In genomic region chr20:62160253-62160652, GRCh38 we compare ENCODE assay signal across 21 cellular contexts. TPM values are rescaled to one million over a fixed set of nuclear protein-coding genes. Genes with fewer than 3 reads are reported as not detected.
DNase-seq lines count a peak whose midpoint lies in the region; ATAC-seq and TF ChIP-seq lines count a peak whose summit lies in the region.
"Had no signal": no experiment of that assay in that cellular context is flagged by ENCODE, and none has a peak within 500 bp of the region (broad histone marks: within the 10 kb centered on the region; RNA-seq: fewer than 3 reads in every experiment).

No MANE protein-coding gene starts in this region.

- H3K4me1 ChIP-seq in mammary epithelial cell (ENCODE audit: insufficient read depth, low read length): peaks cover 51% of the 10 kb centered on the region

- intact Hi-C loops in MCF 10A (cut with micrococcal nuclease) (no loop called here), mammary epithelial cell (cut with micrococcal nuclease) (loop anchor here (2.0 kb wide), 2 partner anchors 17 to 23 kb away; partner anchors contain the start of genes MTG2, PSMA7 and SS18L1), Right ventricle myocardium superior (cut with DNase I) (no loop called here)

- H3K9ac ChIP-seq in mammary epithelial cell (ENCODE audit: insufficient read depth, low read length): no peak overlapping the region

- POLR2A ChIA-PET in MCF 10A (lab: Yijun Ruan, JAX) (interaction anchor here (0.6 to 1.9 kb wide), 3 partner anchors 27 to 778 kb away, joined by 3 to 4 read pairs (median 4); partner anchors contain the start of gene GID8), RWPE1 (lab: Yijun Ruan, JAX; ENCODE audit: low non-redundant PET) (no interaction called here)

- in situ Hi-C loops in mammary epithelial cell (cut with MboI; ENCODE audit: low sequenced_read_pairs in 2 of 2): no loop called here

- H3K27me3 ChIP-seq in mammary epithelial cell (ENCODE audit: insufficient read depth, low read length): no peaks in the 10 kb centered on the region

- peaks cover 47% of the 10 kb centered on the region for H3K79me2 ChIP-seq in mammary epithelial cell (ENCODE audit: insufficient read depth, low read length)

- H2AFZ ChIP-seq in mammary epithelial cell (ENCODE audit: low read depth, low read length): no peak overlapping the region
- H2AFZ ChIP-seq: GM23338 had no signal

- no peaks in the 10 kb centered on the region for H3K27me3 Mint-ChIP-seq in MCF 10A (ENCODE audit: insufficient read depth, unreplicated experiment)
- H3K27me3 Mint-ChIP-seq: CD4-positive, alpha-beta T cell had no signal

- H3K9me3 ChIP-seq in mammary epithelial cell (replicated peaks; ENCODE audit: insufficient read depth, low read length): no peaks in the 10 kb centered on the region
- H3K9me3 ChIP-seq: A549, Caco-2 had no signal

- peak overlapping the region; percentile 62 for H3K4me3 Mint-ChIP-seq in MCF 10A (ENCODE audit: unreplicated experiment)
- H3K4me3 Mint-ChIP-seq in stimulated activated effector memory CD8-positive, alpha-beta T cell treated with anti-CD3 and anti-CD28 coated beads, Interleukin-12 subunit alpha, Interleukin-12 subunit beta, amount 100 ng/mL, for 72 hours: peak overlapping the region; percentile 52
- H3K4me3 Mint-ChIP-seq: CD4-positive, alpha-beta T cell; GM23338; HFFc6 had no signal

- 95% methylated on average over 3 of the region's 9 CpGs for WGBS in mammary epithelial cell (ENCODE audit: low coverage, missing lambda C conversion rate)

- no peak for ATAC-seq in stimulated activated effector memory CD8-positive, alpha-beta T cell treated with anti-CD3 and anti-CD28 coated beads, Interleukin-12 subunit alpha, Interleukin-12 subunit beta, amount 100 ng/mL, for 72 hours
- no peak for ATAC-seq in Right ventricle myocardium superior (ENCODE audit: poor library complexity)
- ATAC-seq: A549, GM23338 had no signal

- DNase-seq in MCF 10A (ENCODE audit: unreplicated experiment) (no peak), mammary epithelial cell (no peak), RWPE1 (ENCODE audit: low spot score) (no peak), epithelial cell of prostate (ENCODE audit: low read depth, low spot score) (no peak), GF-D8 (lab: John Stamatoyannopoulos, UW) (no peak), Right ventricle myocardium superior (no peak)
- DNase-seq in stimulated activated effector memory CD8-positive, alpha-beta T cell treated with anti-CD3 and anti-CD28 coated beads, Interleukin-12 subunit alpha, Interleukin-12 subunit beta, amount 100 ng/mL, for 72 hours (ENCODE audit: low spot score in 2 of 2): no peak
- DNase-seq: AML-193; CD4-positive, alpha-beta T cell; DMS153; DMS79; GDM1; HCEC 1CT had no signal

- TF ChIP-seq CTCF in MCF 10A (IDR thresholded peaks at IDR 0.05; ENCODE audit: unreplicated experiment) (no peak), mammary epithelial cell (conservative IDR thresholded peaks at IDR 0.05 in 1 of 2, IDR thresholded peaks at IDR 0.05 in 1 of 2; ENCODE audit: extremely low read depth in 1 of 2, insufficient read depth in 1 of 2, low read depth in 1 of 2, low read length in 2 of 2) (no peak), RWPE1 (conservative IDR thresholded peaks at IDR 0.05; ENCODE audit: low read depth) (no peak)

- H3K27ac Mint-ChIP-seq in MCF 10A (ENCODE audit: low read depth, unreplicated experiment): peak overlapping the region; percentile 67
- H3K27ac Mint-ChIP-seq in stimulated activated effector memory CD8-positive, alpha-beta T cell treated with anti-CD3 and anti-CD28 coated beads, Interleukin-12 subunit alpha, Interleukin-12 subunit beta, amount 100 ng/mL, for 72 hours: peak overlapping the region; percentile 82
- H3K27ac Mint-ChIP-seq: CD4-positive, alpha-beta T cell; HFFc6 had no signal

- no peak overlapping the region for H3K4me3 ChIP-seq in mammary epithelial cell (replicated peaks in 1 of 3; ENCODE audit: insufficient read depth in 1 of 3, low read depth in 2 of 3, low read length in 3 of 3)
- H3K4me3 ChIP-seq: A549, GM23338 had no signal

- CTCF ChIA-PET in MCF 10A (lab: Yijun Ruan, JAX): interaction anchor here (0.6 kb wide), 1 partner anchor 11 kb away, joined by 3 read pairs; no protein-coding TSS in a partner anchor
- CTCF ChIA-PET in mammary epithelial cell (lab: Charles Lee; ENCODE audit: low non-redundant PET): no interaction called here
- CTCF ChIA-PET in RWPE1 (lab: Yijun Ruan, JAX): no interaction called here

- BruUV-seq in MCF 10A (replicated peaks; lab: Mats Ljungman, UMichigan) (no TSS peak), mammary epithelial cell (replicated peaks; lab: Mats Ljungman, UMichigan) (no TSS peak)

- H3K36me3 ChIP-seq in mammary epithelial cell (ENCODE audit: insufficient read depth, low read length): peaks cover 4% of the 10 kb centered on the region

- peaks cover 17% of the 10 kb centered on the region for H3K36me3 Mint-ChIP-seq in MCF 10A (ENCODE audit: insufficient read depth, unreplicated experiment)
- peaks cover 45% of the 10 kb centered on the region for H3K36me3 Mint-ChIP-seq in stimulated activated effector memory CD8-positive, alpha-beta T cell treated with anti-CD3 and anti-CD28 coated beads, Interleukin-12 subunit alpha, Interleukin-12 subunit beta, amount 100 ng/mL, for 72 hours

- no peak overlapping the region for H3K27ac ChIP-seq in mammary epithelial cell (ENCODE audit: insufficient read depth, low read depth, low read length)
- peak overlapping the region; percentile 89 for H3K27ac ChIP-seq in RWPE1
- peak overlapping the region; percentile 68 for H3K27ac ChIP-seq in epithelial cell of prostate
- H3K27ac ChIP-seq: 22Rv1, A549, C4-2B had no signal

- H3K4me1 Mint-ChIP-seq in MCF 10A (ENCODE audit: insufficient read depth, unreplicated experiment): peaks cover 28% of the 10 kb centered on the region
- peaks cover 29% of the 10 kb centered on the region for H3K4me1 Mint-ChIP-seq in stimulated activated effector memory CD8-positive, alpha-beta T cell treated with anti-CD3 and anti-CD28 coated beads, Interleukin-12 subunit alpha, Interleukin-12 subunit beta, amount 100 ng/mL, for 72 hours

- H3K4me2 ChIP-seq in mammary epithelial cell (ENCODE audit: insufficient read depth, low read depth, low read length): no peak overlapping the region
- H3K4me2 ChIP-seq: A549, GM23338 had no signal

- no peaks in the 10 kb centered on the region for H3K9me3 Mint-ChIP-seq in MCF 10A (ENCODE audit: unreplicated experiment)
- H3K9me3 Mint-ChIP-seq in stimulated activated effector memory CD8-positive, alpha-beta T cell treated with anti-CD3 and anti-CD28 coated beads, Interleukin-12 subunit alpha, Interleukin-12 subunit beta, amount 100 ng/mL, for 72 hours: no peaks in the 10 kb centered on the region
- H3K9me3 Mint-ChIP-seq: CD4-positive, alpha-beta T cell; GM23338; HFFc6 had no signal

- dilution Hi-C loops in mammary epithelial cell (cut with HindIII; ENCODE audit: low sequenced_read_pairs): no loop called here

- no peaks in the 10 kb centered on the region for H4K20me1 ChIP-seq in mammary epithelial cell (ENCODE audit: insufficient read depth, low read length)

RNA-seq across cellular contexts. Expression of gene SS18L1, which starts 16.7 kb away (rescaled TPM):
- total RNA-seq in MCF 10A (2022): 16.1 and 17.9 TPM in 2 replicates
- total RNA-seq in mammary epithelial cell: 10 to 100 TPM; 16.3 to 20.6 TPM
- 10.4 TPM for polyA plus RNA-seq in mammary epithelial cell
- polyA minus RNA-seq in mammary epithelial cell: 17.7 TPM
- 8.9 TPM for total RNA-seq in Right ventricle myocardium superior

RNA-seq across cellular contexts. Expression of gene PSMA7, which starts 17.1 kb away (rescaled TPM):
- total RNA-seq in MCF 10A (2022) (362 and 419 TPM in 2 replicates), mammary epithelial cell (100 to 1,000 TPM; 173 to 303 TPM), Right ventricle myocardium superior (239 TPM)
- polyA plus RNA-seq in mammary epithelial cell: 575 TPM
- 118 TPM for polyA minus RNA-seq in mammary epithelial cell

RNA-seq across cellular contexts. Expression of gene MTG2, which starts 22.6 kb away (rescaled TPM):
- 46.9 and 61.0 TPM in 2 replicates for total RNA-seq in MCF 10A (2022)
- 10 to 100 TPM; 20.7 to 38.6 TPM for total RNA-seq in mammary epithelial cell
- polyA plus RNA-seq in mammary epithelial cell: 28.2 TPM
- polyA minus RNA-seq in mammary epithelial cell: 8.8 TPM
- 20.8 TPM for total RNA-seq in Right ventricle myocardium superior

RNA-seq across cellular contexts. Expression of gene LSM14B, which starts 38.0 kb away (rescaled TPM):
- 33.3 and 35.1 TPM in 2 replicates for total RNA-seq in MCF 10A (2022)
- 10 to 100 TPM; 31.5 to 36.3 TPM for total RNA-seq in mammary epithelial cell
- polyA plus RNA-seq in mammary epithelial cell: 20.3 TPM
- 20.6 TPM for polyA minus RNA-seq in mammary epithelial cell
- 51.7 TPM for total RNA-seq in Right ventricle myocardium superior

RNA-seq across cellular contexts. Expression of gene HRH3, which starts 59.8 kb away (rescaled TPM):
- total RNA-seq in MCF 10A (2022) (not detected in 2 replicates), mammary epithelial cell (not detected), Right ventricle myocardium superior (not detected)
- not detected for polyA plus RNA-seq in mammary epithelial cell
- not detected for polyA minus RNA-seq in mammary epithelial cell
- total RNA-seq: Caco-2; CD4-positive, alpha-beta T cell; Daoy; HFFc6 had no signal
- polyA plus RNA-seq: A549, BJ had no signal
